In the genomic region with DNA sequence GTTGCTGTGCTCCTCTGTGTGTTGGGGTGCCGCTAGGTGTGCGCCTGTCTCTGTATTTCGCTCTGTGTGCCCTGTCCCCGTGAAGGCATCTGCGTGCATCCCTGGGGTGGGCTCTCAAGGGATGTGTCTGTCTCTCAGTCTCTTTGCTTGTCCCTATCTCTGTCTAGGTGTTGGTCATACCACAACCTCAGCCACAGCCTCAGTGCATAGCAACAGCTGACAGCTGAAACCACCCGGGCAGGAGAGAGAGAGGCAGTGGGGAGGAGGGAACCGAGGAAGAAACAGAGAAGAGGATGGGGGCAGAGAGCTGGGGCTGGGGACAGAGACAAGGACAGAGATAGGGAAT, we compare ENCODE assay signal across 8 cellular contexts. TPM values are rescaled to one million over a fixed set of nuclear protein-coding genes. Genes with fewer than 3 reads are reported as not detected.
A peak's percentile ranks its signal among the peaks of the same experiment; 100 is the strongest.
DNase-seq lines count a peak whose midpoint lies in the region; ATAC-seq and TF ChIP-seq lines count a peak whose summit lies in the region.

No MANE protein-coding gene starts in this region.

- H4K20me1 ChIP-seq in OCI-LY7 (ENCODE audit: insufficient read depth, low read length) (no peaks in the 10 kb centered on the region), fibroblast of lung (ENCODE audit: control insufficient read depth, extremely low read depth, insufficient read depth, low read length) (no peaks in the 10 kb centered on the region)

- no TSS peak for BruUV-seq in OCI-LY7 (replicated peaks; lab: Mats Ljungman, UMichigan)

- H3K4me2 ChIP-seq in OCI-LY7 (ENCODE audit: low read length) (peak overlapping the region; percentile 86), fibroblast of lung (ENCODE audit: extremely low read depth, insufficient read depth, low read length) (peak overlapping the region; percentile 72)

- H3K79me2 ChIP-seq in OCI-LY7 (ENCODE audit: insufficient read depth, low read depth, low read length) (no peaks in the 10 kb centered on the region), fibroblast of lung (ENCODE audit: control insufficient read depth, insufficient read depth, low read length) (no peaks in the 10 kb centered on the region)

- no peak overlapping the region for H2AFZ ChIP-seq in OCI-LY7 (ENCODE audit: low read length)
- no peak overlapping the region for H2AFZ ChIP-seq in fibroblast of lung (ENCODE audit: low read length)

- peaks cover 37% of the 10 kb centered on the region for H3K27me3 ChIP-seq in fibroblast of lung (ENCODE audit: control insufficient read depth, insufficient read depth, low read length)

- H3K4me1 ChIP-seq in OCI-LY7 (ENCODE audit: insufficient read depth, low read length, poor library complexity, severe bottlenecking) (peaks cover 77% of the 10 kb centered on the region), fibroblast of lung (ENCODE audit: control insufficient read depth, extremely low read depth, insufficient read depth, low read length) (peaks cover 9% of the 10 kb centered on the region)

- intact Hi-C loops in OCI-LY7 (cut with micrococcal nuclease; ENCODE audit: unreplicated experiment): loop anchor here (1.0 kb wide), 1 partner anchor 14 kb away; a partner anchor contains a TSS

- ATAC-seq in GM18858 (IDR thresholded peaks at IDR 0.05; ENCODE audit: unreplicated experiment): peak; percentile 33

- H3K9me2 ChIP-seq in OCI-LY7 (ENCODE audit: insufficient read depth, low read length): no peaks in the 10 kb centered on the region

- no peak overlapping the region for H3K9ac ChIP-seq in fibroblast of lung (ENCODE audit: insufficient read depth, low read length)

- no peak overlapping the region for H3K27ac ChIP-seq in OCI-LY7 (ENCODE audit: low read depth, low read length, poor library complexity, severe bottlenecking)
- H3K27ac ChIP-seq in fibroblast of lung (ENCODE audit: insufficient read depth, low read length): no peak overlapping the region

- H3K4me3 ChIP-seq in OCI-LY7 (ENCODE audit: low read depth, low read length, poor library complexity, severe bottlenecking) (peak overlapping the region; percentile 53), fibroblast of lung (replicated peaks in 1 of 4; ENCODE audit: control extremely low read depth in 1 of 4, insufficient read depth in 1 of 4, low read depth in 3 of 4, low read length in 4 of 4) (peak overlapping the region in 1 of 4 experiments; percentile 51)

- no peaks in the 10 kb centered on the region for H3K36me3 ChIP-seq in OCI-LY7 (ENCODE audit: insufficient read depth, low read length)
- H3K36me3 ChIP-seq in fibroblast of lung (ENCODE audit: control insufficient read depth, insufficient read depth, low read length): peaks cover 23% of the 10 kb centered on the region

- H3K9me3 ChIP-seq in OCI-LY7 (ENCODE audit: low read length) (no peaks in the 10 kb centered on the region), fibroblast of lung (ENCODE audit: control insufficient read depth, insufficient read depth, low read depth, low read length) (no peaks in the 10 kb centered on the region)

- CTCF ChIA-PET in OCI-LY7 (lab: Charles Lee; ENCODE audit: unreplicated experiment): interaction anchor here (1.0 kb wide), 1 partner anchor 14 kb away, joined by 3 read pairs; a partner anchor contains a TSS

- DNase-seq in AG08396 (ENCODE audit: low spot score) (peak; percentile 66), OCI-LY7 (ENCODE audit: low spot score) (no peak), fibroblast of lung (ENCODE audit: low read depth in 2 of 2) (peak in 1 of 2 donors; percentile 30), GF-D8 (lab: John Stamatoyannopoulos, UW) (no peak), NCI-H774 (lab: John Stamatoyannopoulos, UW) (no peak), iPS-NIHi11 (ENCODE audit: low spot score) (no peak)
- DNase-seq in stimulated activated CD4-positive, alpha-beta T cell treated with anti-CD3 and anti-CD28 coated beads, Interleukin-2, amount 100 ng/mL, for 48 hours: no peak

- POLR2A ChIA-PET in OCI-LY7 (lab: Charles Lee): interaction anchor here (1.1 to 1.7 kb wide), 2 partner anchors 12 to 14 kb away, joined by 4 to 7 read pairs; a partner anchor contains a TSS

- no peak for TF ChIP-seq CTCF in OCI-LY7 (conservative IDR thresholded peaks at IDR 0.05; ENCODE audit: low read length)
- TF ChIP-seq CTCF in fibroblast of lung (conservative IDR thresholded peaks at IDR 0.05 in 1 of 2, IDR thresholded peaks at IDR 0.05 in 1 of 2; ENCODE audit: low read depth in 1 of 2, low read length in 2 of 2): no peak

RNA-seq across cellular contexts. Expression of a gene that starts 1.0 kb away (rescaled TPM):
- total RNA-seq in OCI-LY7 (2014; rRNA removed; shearing (Covaris generic)): 4.7 and 5.3 TPM in 2 replicates
- 9.8 and 10.5 TPM in 2 replicates for total RNA-seq in OCI-LY7 (2022)
- total RNA-seq in fibroblast of lung: 0.50 and 1.0 TPM in 2 replicates
- 0.30 and 1.9 TPM in 2 replicates for polyA plus RNA-seq in fibroblast of lung
- 1.6 and 10.2 TPM in 2 replicates for polyA plus RNA-seq in fibroblast of lung (2012)
- polyA minus RNA-seq in fibroblast of lung (ENCODE audit: low replicate concordance): 1.0 and 12.0 TPM in 2 replicates

RNA-seq across cellular contexts. Expression of a gene that starts 13.9 kb away (rescaled TPM):
- total RNA-seq in OCI-LY7 (2014; rRNA removed; shearing (Covaris generic)): 394 and 400 TPM in 2 replicates
- total RNA-seq in OCI-LY7 (2022) (415 and 438 TPM in 2 replicates), fibroblast of lung (358 and 380 TPM in 2 replicates)
- 139 and 154 TPM in 2 replicates for polyA plus RNA-seq in fibroblast of lung
- polyA plus RNA-seq in fibroblast of lung (2012): 144 and 150 TPM in 2 replicates
- 360 and 376 TPM in 2 replicates for polyA minus RNA-seq in fibroblast of lung (ENCODE audit: low replicate concordance)

RNA-seq across cellular contexts. Expression of a gene that starts 35.3 kb away (rescaled TPM):
- total RNA-seq in OCI-LY7 (2014; rRNA removed; shearing (Covaris generic)): 1.4 and 2.5 TPM in 2 replicates
- total RNA-seq in OCI-LY7 (2022): 6.8 and 7.7 TPM in 2 replicates
- total RNA-seq in fibroblast of lung: 0.26 and 0.33 TPM in 2 replicates
- polyA plus RNA-seq in fibroblast of lung: 0.18 and 0.33 TPM in 2 replicates
- polyA plus RNA-seq in fibroblast of lung (2012): 0.38 and 0.51 TPM in 2 replicates
- 1.4 TPM in 1 of 2 replicates, not detected in the other for polyA minus RNA-seq in fibroblast of lung (ENCODE audit: low replicate concordance)
